16 cellular contexts compared by ENCODE assay signal in the genomic region with DNA sequence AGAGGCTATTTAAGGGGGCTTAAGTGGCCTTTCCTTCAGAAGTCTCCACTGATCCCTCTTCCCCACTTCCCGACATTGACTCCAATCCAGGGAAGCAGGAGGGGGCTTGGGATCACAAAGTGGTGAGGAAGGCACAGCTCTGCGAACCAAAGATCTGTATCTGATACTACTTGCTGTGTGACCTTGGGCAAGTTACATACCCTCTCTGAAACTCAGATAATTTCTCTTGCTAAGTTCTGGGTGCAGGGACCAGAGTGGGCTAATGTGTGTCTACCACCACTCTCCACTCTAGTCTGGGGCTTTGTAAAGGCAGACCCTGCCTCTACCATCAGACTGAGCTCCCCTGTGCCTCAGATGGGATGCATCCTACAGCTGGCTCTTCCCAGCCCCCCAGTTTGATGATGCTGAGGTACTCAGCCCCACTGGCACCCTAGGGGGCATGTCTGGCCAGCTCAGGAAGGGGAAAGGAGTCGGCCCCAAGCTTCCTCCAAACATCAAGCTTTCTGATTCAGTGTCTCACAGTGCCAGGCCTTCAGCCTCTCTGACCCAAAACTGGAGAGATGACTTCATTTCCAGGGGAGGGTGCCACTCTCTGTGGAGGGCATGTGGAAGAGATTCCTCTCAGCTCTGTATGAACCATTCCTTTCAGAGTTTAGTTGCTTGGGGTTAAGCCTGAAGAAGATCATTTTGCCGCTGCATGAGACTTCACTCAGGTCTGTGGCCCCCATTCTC. TPM values are rescaled to one million over a fixed set of nuclear protein-coding genes. Genes with fewer than 3 reads are reported as not detected.
"Had no signal": no experiment of that assay in that cellular context is flagged by ENCODE, and none has a peak within 500 bp of the region (broad histone marks: within the 10 kb centered on the region; RNA-seq: fewer than 3 reads in every experiment).

No MANE protein-coding gene starts in this region.

- H2AFZ ChIP-seq: hepatocyte had no signal

- H3K79me2 ChIP-seq: hepatocyte had no signal

- H3K27ac ChIP-seq: adrenal gland, foreskin keratinocyte, hepatocyte, spleen had no signal

- ATAC-seq: activated CD4-positive, alpha-beta T cell treated with anti-CD3 and anti-CD28 coated beads for 36 hours; effector memory CD8-positive, alpha-beta T cell; left cardiac atrium; natural killer cell; stimulated activated naive B cell treated with anti-CD40 and anti-IgM and Interleukin-4, amounts not matched to agents 10 μg/mL and 1 μg/mL and 100 μg/mL, for 72 hours had no signal

- H3K4me1 ChIP-seq: adrenal gland, spleen had no signal

- H3K9me3 ChIP-seq: adrenal gland, spleen had no signal

- H3K4me2 ChIP-seq: hepatocyte had no signal

- H3K4me3 ChIP-seq: adrenal gland, hepatocyte, spleen had no signal

- H3K36me3 ChIP-seq: adrenal gland, spleen had no signal

- DNase-seq: activated CD4-positive, alpha-beta T cell treated with anti-CD3 and anti-CD28 coated beads for 36 hours; activated CD4-positive, alpha-beta T cell treated with anti-CD3 and anti-CD28 coated beads, Interleukin-2, amount 50 U/mL, for 48 hours; activated gamma-delta T cell; adrenal gland; effector memory CD8-positive, alpha-beta T cell; left cardiac atrium; natural killer cell; spleen; stimulated activated CD4-positive, alpha-beta T cell treated with anti-CD3 and anti-CD28 coated beads, Interleukin-4, amount 100 ng/mL, for 4 hours; stimulated activated naive B cell treated with anti-CD40 and anti-IgM and Interleukin-4, amounts not matched to agents 10 μg/mL and 1 μg/mL and 100 μg/mL, for 72 hours; T-helper 2 cell had no signal

RNA-seq across cellular contexts. Expression of gene DLX4, which starts 10.9 kb away (rescaled TPM):
- total RNA-seq: cerebellum, fibroblast of lung had no signal
- polyA plus RNA-seq: fibroblast of lung had no signal

RNA-seq across cellular contexts. Expression of gene DLX3, which starts 15.1 kb away (rescaled TPM):
- total RNA-seq: fibroblast of lung, natural killer cell, renal cortical epithelial cell, spleen had no signal
- polyA plus RNA-seq: fibroblast of lung had no signal
